Comparison of ENCODE assay signal across 11 cellular contexts in the genomic region with DNA sequence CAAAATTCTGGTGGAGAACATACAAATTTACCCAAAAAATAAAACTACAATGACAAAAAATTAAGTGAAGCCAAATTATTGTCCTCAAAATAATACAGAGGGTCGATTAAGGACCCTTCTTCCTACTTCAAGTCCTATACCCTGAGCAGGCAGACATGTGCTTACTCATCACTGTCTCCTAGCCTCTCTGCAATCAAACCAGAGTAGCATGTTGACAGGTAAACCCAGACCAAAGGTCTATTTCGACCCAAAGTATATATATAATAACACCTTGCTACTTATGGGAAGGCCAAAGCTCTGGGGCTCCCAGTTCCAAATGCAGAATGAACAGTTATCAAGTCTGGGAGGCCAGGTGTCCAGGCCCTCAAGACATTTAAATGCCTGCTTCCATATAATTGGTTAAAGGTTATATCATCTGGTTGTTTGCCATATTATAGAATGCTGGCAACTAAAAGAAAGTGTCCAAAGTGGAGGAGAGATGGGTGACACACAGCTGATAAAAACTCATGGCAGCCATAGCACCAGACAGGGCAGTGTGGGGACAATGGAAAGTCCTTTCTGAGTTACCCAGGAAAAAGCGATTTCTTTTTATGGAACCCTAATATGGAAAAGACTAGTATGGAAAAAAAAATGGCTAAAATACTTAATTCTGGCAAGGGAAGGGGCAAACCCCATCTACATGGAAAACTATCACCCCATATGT. TPM values are rescaled to one million over a fixed set of nuclear protein-coding genes. Genes with fewer than 3 reads are reported as not detected.
DNase-seq lines count a peak whose midpoint lies in the region; ATAC-seq lines count a peak whose summit lies in the region.
"Had no signal": no experiment of that assay in that cellular context is flagged by ENCODE, and none has a peak within 500 bp of the region (broad histone marks: within the 10 kb centered on the region; RNA-seq: fewer than 3 reads in every experiment).

No MANE protein-coding gene starts in this region.

- no peaks in the 10 kb centered on the region for H3K27me3 Mint-ChIP-seq in activated T-cell treated with anti-CD3 and anti-CD28 coated beads, Interleukin-2, amount 50 U/mL, for 4 hours (ENCODE audit: low read depth)

- H3K36me3 ChIP-seq in effector memory CD4-positive, alpha-beta T cell (ENCODE audit: control insufficient read depth, insufficient read depth, low read length): peaks cover 15% of the 10 kb centered on the region

- peaks cover 18% of the 10 kb centered on the region for H3K4me1 ChIP-seq in effector memory CD4-positive, alpha-beta T cell (ENCODE audit: control insufficient read depth, insufficient read depth, low read length, poor library complexity, severe bottlenecking)

- no peaks in the 10 kb centered on the region for H3K9me3 Mint-ChIP-seq in activated T-cell treated with anti-CD3 and anti-CD28 coated beads, Interleukin-2, amount 50 U/mL, for 4 hours

- no peaks in the 10 kb centered on the region for H3K27me3 ChIP-seq in effector memory CD4-positive, alpha-beta T cell (replicated peaks; ENCODE audit: control insufficient read depth, insufficient read depth, low read length, poor library complexity, severe bottlenecking)

- H3K4me1 Mint-ChIP-seq in activated T-cell treated with anti-CD3 and anti-CD28 coated beads, Interleukin-2, amount 50 U/mL, for 4 hours (ENCODE audit: low read depth): peaks cover 75% of the 10 kb centered on the region

- H3K4me3 ChIP-seq in effector memory CD4-positive, alpha-beta T cell (ENCODE audit: insufficient read depth, low read depth, low read length, poor library complexity, severe bottlenecking): no peak overlapping the region

- H3K4me3 Mint-ChIP-seq in activated T-cell treated with anti-CD3 and anti-CD28 coated beads, Interleukin-2, amount 50 U/mL, for 4 hours: peak overlapping the region; percentile 16

- peak overlapping the region; percentile 24 for H3K27ac ChIP-seq in effector memory CD4-positive, alpha-beta T cell (ENCODE audit: insufficient read depth, low read length, poor library complexity, severe bottlenecking)

- no peaks in the 10 kb centered on the region for H3K9me3 ChIP-seq in effector memory CD4-positive, alpha-beta T cell (ENCODE audit: control insufficient read depth, low read length)

- ATAC-seq in activated T-cell treated with anti-CD3 and anti-CD28 coated beads, Interleukin-2, amount 50 U/mL, for 4 hours: peak; percentile 5 to 22
- ATAC-seq in HG02852 (IDR thresholded peaks at IDR 0.05; ENCODE audit: unreplicated experiment): peak; percentile 11
- ATAC-seq in stimulated activated naive CD8-positive, alpha-beta T cell treated with anti-CD3 and anti-CD28 coated beads, Interleukin-15, Interleukin-2, amounts not matched to agents 100 U/mL and 50 U/mL, for 24 hours: peak; percentile 35
- ATAC-seq: Right ventricle myocardium inferior had no signal

- DNase-seq in activated T-cell treated with anti-CD3 and anti-CD28 coated beads, Interleukin-2, amount 50 U/mL, for 4 hours: no peak
- DNase-seq in activated T-cell treated with anti-CD3 and anti-CD28 coated beads for 4 hours: no peak
- no peak for DNase-seq in effector memory CD4-positive, alpha-beta T cell
- no peak for DNase-seq in stimulated activated naive CD8-positive, alpha-beta T cell treated with anti-CD3 and anti-CD28 coated beads, Interleukin-15, Interleukin-2, amounts not matched to agents 100 U/mL and 50 U/mL, for 24 hours
- no peak for DNase-seq in cerebellar nuclear complex (lab: John Stamatoyannopoulos, UW)
- no peak for DNase-seq in posterior vena cava (ENCODE audit: low spot score)
- DNase-seq in HPDE6-E6E7 (ENCODE audit: extremely low spot score): no peak
- DNase-seq: KG1, NCI-H2171 treated with DMSO at 0.1 percent for 48 hours had no signal

- H3K36me3 Mint-ChIP-seq in activated T-cell treated with anti-CD3 and anti-CD28 coated beads, Interleukin-2, amount 50 U/mL, for 4 hours (ENCODE audit: insufficient read depth): peaks cover 33% of the 10 kb centered on the region

- intact Hi-C loops in posterior vena cava (cut with DNase I): no loop called here

RNA-seq across cellular contexts. Expression of gene N4BP1, which starts 53.6 kb away (rescaled TPM):
- total RNA-seq in activated T-cell treated with anti-CD3 and anti-CD28 coated beads, Interleukin-2, amount 50 U/mL, for 4 hours: 10 to 100 TPM; 22.7 to 30.9 (median 30.7) TPM
- 10 to 100 TPM; 22.4 to 22.7 TPM for total RNA-seq in posterior vena cava
